In genomic region chr20:51562334-51563140, GRCh38 we compare ENCODE assay signal across 8 cellular contexts. TPM values are rescaled to one million over a fixed set of nuclear protein-coding genes. Genes with fewer than 3 reads are reported as not detected.
A peak's percentile ranks its signal among the peaks of the same experiment; 100 is the strongest.
DNase-seq lines count a peak whose midpoint lies in the region; ATAC-seq and TF ChIP-seq lines count a peak whose summit lies in the region.

No MANE protein-coding gene starts in this region.

- H3K9me3 Mint-ChIP-seq in activated T-helper 2 cell treated with anti-CD3 and anti-CD28 coated beads, Interferon-gamma antibody, Interleukin-2, Interleukin-4, amounts not matched to agents 10 μg/mL and 5 μg/mL and 100 μg/mL, durations not matched to agents 14 hours and 24 hours and 36 hours, result no peaks in the 10 kb centered on the region

- H3K4me3 ChIP-seq in NB4 (ENCODE audit: low read depth, low read length), result no peak overlapping the region
- H3K4me3 ChIP-seq in fibroblast of the aortic adventitia (ENCODE audit: low read depth, low read length), result peak overlapping the region; percentile 68

- H3K36me3 Mint-ChIP-seq in activated T-helper 2 cell treated with anti-CD3 and anti-CD28 coated beads, Interferon-gamma antibody, Interleukin-2, Interleukin-4, amounts not matched to agents 10 μg/mL and 5 μg/mL and 100 μg/mL, durations not matched to agents 14 hours and 24 hours and 36 hours (ENCODE audit: low read depth), result no peaks in the 10 kb centered on the region

- peak overlapping the region; percentile 21 for H3K4me3 Mint-ChIP-seq in activated T-helper 2 cell treated with anti-CD3 and anti-CD28 coated beads, Interferon-gamma antibody, Interleukin-2, Interleukin-4, amounts not matched to agents 10 μg/mL and 5 μg/mL and 100 μg/mL, durations not matched to agents 14 hours and 24 hours and 36 hours (ENCODE audit: low read depth)

- H3K27me3 Mint-ChIP-seq in activated T-helper 2 cell treated with anti-CD3 and anti-CD28 coated beads, Interferon-gamma antibody, Interleukin-2, Interleukin-4, amounts not matched to agents 10 μg/mL and 5 μg/mL and 100 μg/mL, durations not matched to agents 14 hours and 24 hours and 36 hours (ENCODE audit: low read depth), result peaks cover 56% of the 10 kb centered on the region

- DNase-seq in GM04503 (ENCODE audit: low read depth) (peak; percentile 92), NB4 (ENCODE audit: low read depth) (peak; percentile 37), fibroblast of the aortic adventitia (ENCODE audit: low read depth) (peak; percentile 94), myocyte (ENCODE audit: low read depth) (peak; percentile 80), ureter (ENCODE audit: low spot score) (peak; percentile 82), RPMI8226 (no peak)
- DNase-seq in activated T-helper 2 cell treated with anti-CD3 and anti-CD28 coated beads, Interferon-gamma antibody, Interleukin-2, Interleukin-4, amounts not matched to agents 10 μg/mL and 5 μg/mL and 100 μg/mL, durations not matched to agents 14 hours and 24 hours and 36 hours (ENCODE audit: low spot score), result no peak

- no peak for TF ChIP-seq CTCF in NB4 (IDR thresholded peaks at IDR 0.05; ENCODE audit: low read depth, low read length)
- no peak for TF ChIP-seq CTCF in fibroblast of the aortic adventitia (IDR thresholded peaks at IDR 0.05; ENCODE audit: insufficient read depth, low read length)

- peaks cover 10% of the 10 kb centered on the region for H3K4me1 Mint-ChIP-seq in activated T-helper 2 cell treated with anti-CD3 and anti-CD28 coated beads, Interferon-gamma antibody, Interleukin-2, Interleukin-4, amounts not matched to agents 10 μg/mL and 5 μg/mL and 100 μg/mL, durations not matched to agents 14 hours and 24 hours and 36 hours (ENCODE audit: low read depth)

- intact Hi-C loops in activated T-helper 2 cell treated with anti-CD3 and anti-CD28 coated beads, Interferon-gamma antibody, Interleukin-2, Interleukin-4, amounts not matched to agents 10 μg/mL and 5 μg/mL and 100 μg/mL, durations not matched to agents 14 hours and 24 hours and 36 hours (cut with micrococcal nuclease), result no loop called here

- H3K27ac Mint-ChIP-seq in activated T-helper 2 cell treated with anti-CD3 and anti-CD28 coated beads, Interferon-gamma antibody, Interleukin-2, Interleukin-4, amounts not matched to agents 10 μg/mL and 5 μg/mL and 100 μg/mL, durations not matched to agents 14 hours and 24 hours and 36 hours, result no peak overlapping the region

- no peak for TF ChIP-seq POLR2A in NB4 (IDR thresholded peaks at IDR 0.05; ENCODE audit: extremely low read depth, insufficient read length)

- ATAC-seq in HG03354 (IDR thresholded peaks at IDR 0.05; ENCODE audit: poor library complexity, severe bottlenecking, unreplicated experiment), result no peak

RNA-seq across cellular contexts. Expression of gene NFATC2, which starts 20.0 kb away (rescaled TPM):
- total RNA-seq in activated T-helper 2 cell treated with anti-CD3 and anti-CD28 coated beads, Interferon-gamma antibody, Interleukin-2, Interleukin-4, amounts not matched to agents 10 μg/mL and 5 μg/mL and 100 μg/mL, durations not matched to agents 14 hours and 24 hours and 36 hours, result 67.1 and 68.0 TPM in 2 replicates
- total RNA-seq in fibroblast of the aortic adventitia (ENCODE audit: low replicate concordance) (0.36 and 0.41 TPM in 2 replicates), myocyte (0.10 TPM in 1 of 2 replicates, not detected in the other), ureter (10.6 TPM)
- polyA plus RNA-seq in myocyte (2012), result 0.45 TPM

Comparison
In these comparisons a context has a peak if more than half of its experiments do, and no peak if none do; other contexts are left out.
1. DNase-seq: peak in GM04503 (single experiment), NB4 (single experiment), fibroblast of the aortic adventitia (single experiment), myocyte (single experiment) and ureter (single experiment); none in activated T-helper 2 cell treated with anti-CD3 and anti-CD28 coated beads, Interferon-gamma antibody, Interleukin-2, Interleukin-4, amounts not matched to agents 10 μg/mL and 5 μg/mL and 100 μg/mL, durations not matched to agents 14 hours and 24 hours and 36 hours (single experiment) and RPMI8226 (single experiment).